Comparison of ENCODE assay signal across 8 cellular contexts in genomic region chr20:50663095-50663821, GRCh38. TPM values are rescaled to one million over a fixed set of nuclear protein-coding genes. Genes with fewer than 3 reads are reported as not detected.
DNase-seq lines count a peak whose midpoint lies in the region; ATAC-seq, FAIRE-seq and TF ChIP-seq lines count a peak whose summit lies in the region.

No MANE protein-coding gene starts in this region.

- intact Hi-C loops in kidney (cut with DNase I): no loop called here

- no peaks in the 10 kb centered on the region for H3K9me3 ChIP-seq in SK-N-MC (ENCODE audit: low read depth, low read length)
- no peaks in the 10 kb centered on the region for H3K9me3 ChIP-seq in kidney (ENCODE audit: control insufficient read depth in 1 of 2, low read length in 2 of 2)

- no peak for ATAC-seq in HG03520 (IDR thresholded peaks at IDR 0.05; ENCODE audit: unreplicated experiment)

- peaks cover 46 to 48% of the 10 kb centered on the region in 2 donors for H3K4me1 ChIP-seq in kidney (ENCODE audit: control insufficient read depth in 1 of 2, insufficient read depth in 1 of 2, low read depth in 1 of 2, low read length in 2 of 2)

- DNase-seq in AML-193 (lab: John Stamatoyannopoulos, UW): peak; percentile 2 to 22
- DNase-seq in HT-29 (ENCODE audit: low spot score): peak; percentile 88
- DNase-seq in SK-N-MC (ENCODE audit: low read depth, low spot score): no peak
- peak; percentile 84 for DNase-seq in kidney
- DNase-seq in LoVo (ENCODE audit: low spot score): no peak
- no peak for DNase-seq in NCI-H1048 (lab: John Stamatoyannopoulos, UW)
- no peak for DNase-seq in stimulated activated CD8-positive, alpha-beta memory T cell treated with anti-CD3 and anti-CD28 coated beads, Interleukin-4, amount 100 ng/mL, for 48 hours

- no peak overlapping the region for H3K4me3 ChIP-seq in SK-N-MC
- no peak overlapping the region for H3K4me3 ChIP-seq in kidney (ENCODE audit: low read length in 2 of 2)

- H3K36me3 ChIP-seq in SK-N-MC (ENCODE audit: insufficient read depth, low read length): no peaks in the 10 kb centered on the region
- no peaks in the 10 kb centered on the region for H3K36me3 ChIP-seq in kidney (ENCODE audit: control insufficient read depth in 1 of 2, insufficient read depth in 2 of 2, low read length in 2 of 2)

- H3K27ac ChIP-seq in SK-N-MC (0 out of 2 replicates have a peak overlapping the region, but pooled peaks have one; percentile 13), kidney (ENCODE audit: low read depth in 2 of 2, low read length in 2 of 2) (peak overlapping the region; percentile 94 to 98)

- no peak for FAIRE-seq in kidney (lab: Jason Lieb, UNC)

- no peak overlapping the region for H3K9ac ChIP-seq in SK-N-MC (ENCODE audit: insufficient read length)
- H3K9ac ChIP-seq in kidney (ENCODE audit: low read length in 2 of 2): peak overlapping the region in 1 of 2 donors; percentile 74

- TF ChIP-seq CTCF in kidney (IDR thresholded peaks at IDR 0.05; ENCODE audit: borderline replicate concordance, extremely low read depth, insufficient read depth): peak; percentile 27

RNA-seq across cellular contexts. Expression of gene RIPOR3, which starts 28.1 kb away (rescaled TPM):
- 0.31 and 0.39 TPM in 2 replicates for total RNA-seq in HT-29 (2014; rRNA removed; shearing (Covaris generic))
- 14.6 TPM for total RNA-seq in kidney
- 10.5 TPM for polyA plus RNA-seq in kidney (ENCODE audit: insufficient read depth, low read depth, low replicate concordance)

Comparison
In these comparisons a context has a peak if more than half of its experiments do, and no peak if none do; other contexts are left out.
1. DNase-seq: peak in AML-193 (2 of 2), HT-29 (single experiment) and kidney (single experiment); none in SK-N-MC (single experiment), LoVo (single experiment), NCI-H1048 (single experiment) and stimulated activated CD8-positive, alpha-beta memory T cell treated with anti-CD3 and anti-CD28 coated beads, Interleukin-4, amount 100 ng/mL, for 48 hours (single experiment).
2. RNA of gene RIPOR3, which starts 28.1 kb away (total RNA-seq): 14.6 TPM in kidney (single experiment); 0.31 to 0.39 TPM in HT-29; every median in the first group is over 10 times any median in the second.